Comparison of ENCODE assay signal across 10 cellular contexts in genomic region chr17:73064084-73064938, GRCh38. TPM values are rescaled to one million over a fixed set of nuclear protein-coding genes. Genes with fewer than 3 reads are reported as not detected.
A peak's percentile ranks its signal among the peaks of the same experiment; 100 is the strongest.
DNase-seq lines count a peak whose midpoint lies in the region; ATAC-seq and TF ChIP-seq lines count a peak whose summit lies in the region.
"Had no signal": no experiment of that assay in that cellular context is flagged by ENCODE, and none has a peak within 500 bp of the region (broad histone marks: within the 10 kb centered on the region; RNA-seq: fewer than 3 reads in every experiment).

No MANE protein-coding gene starts in this region.

- H3K9me3 ChIP-seq in heart left ventricle, result peaks cover 0 to 6% (median 0%) of the 10 kb centered on the region in 12 donors
- no peaks in the 10 kb centered on the region for H3K9me3 ChIP-seq in aorta (ENCODE audit: control insufficient read depth, low read length)
- H3K9me3 ChIP-seq in transverse colon, result no peaks in the 10 kb centered on the region
- no peaks in the 10 kb centered on the region for H3K9me3 ChIP-seq in effector memory CD4-positive, alpha-beta T cell (ENCODE audit: control insufficient read depth, low read length)

- TF ChIP-seq POLR2A in heart left ventricle (IDR thresholded peaks at IDR 0.05) (no peak), transverse colon (IDR thresholded peaks at IDR 0.05) (no peak)

- H3K4me3 ChIP-seq in heart left ventricle (no peak overlapping the region), aorta (ENCODE audit: low read length in 2 of 2) (no peak overlapping the region), transverse colon (no peak overlapping the region)
- H3K4me3 ChIP-seq in effector memory CD4-positive, alpha-beta T cell (ENCODE audit: insufficient read depth, low read depth, low read length, poor library complexity, severe bottlenecking), result no peak overlapping the region

- H3K4me1 ChIP-seq in heart left ventricle, result peaks cover 0 to 37% (median 7%) of the 10 kb centered on the region in 12 donors
- no peaks in the 10 kb centered on the region for H3K4me1 ChIP-seq in aorta (ENCODE audit: control insufficient read depth in 1 of 2, insufficient read depth in 2 of 2, low read length in 2 of 2)
- peaks cover 0 to 12% (median 0%) of the 10 kb centered on the region in 4 donors for H3K4me1 ChIP-seq in transverse colon
- H3K4me1 ChIP-seq in effector memory CD4-positive, alpha-beta T cell (ENCODE audit: control insufficient read depth, insufficient read depth, low read length, poor library complexity, severe bottlenecking), result no peaks in the 10 kb centered on the region

- peak overlapping the region in 10 of 12 donors; percentile 2 to 67 (median 38) for H3K27ac ChIP-seq in heart left ventricle
- peak overlapping the region; percentile 56 for H3K27ac ChIP-seq in layer of hippocampus (ENCODE audit: low read depth, low read length)
- peak overlapping the region in 1 of 2 donors; percentile 64 for H3K27ac ChIP-seq in aorta (ENCODE audit: low read depth in 1 of 2, low read length in 2 of 2)
- no peak overlapping the region for H3K27ac ChIP-seq in transverse colon
- H3K27ac ChIP-seq in effector memory CD4-positive, alpha-beta T cell (ENCODE audit: insufficient read depth, low read length, poor library complexity, severe bottlenecking), result no peak overlapping the region

- DNase-seq in heart left ventricle (peak in 2 of 5 donors; percentile 12 to 38), left cardiac atrium (no peak), UCSD-AML1 (lab: John Stamatoyannopoulos, UW; ENCODE audit: unreplicated experiment) (peak; percentile 20), aorta (peak in 1 of 2 donors; percentile 59), amniotic stem cell (lab: John Stamatoyannopoulos, UW) (no peak), transverse colon (no peak)
- no peak for DNase-seq in effector memory CD4-positive, alpha-beta T cell
- DNase-seq: activated CD8-positive, alpha-beta memory T cell treated with anti-CD3 and anti-CD28 coated beads, Interleukin-2, amount 50 U/mL, for 48 hours; NCI-H187 had no signal

- intact Hi-C loops in heart left ventricle (cut with DNase I) (no loop called here), left cardiac atrium (cut with DNase I) (no loop called here), aorta (cut with DNase I) (no loop called here), transverse colon (cut with DNase I; ENCODE audit: low total_unique reads) (no loop called here)

- H3K36me3 ChIP-seq in heart left ventricle (peaks cover 0 to 4% (median 0%) of the 10 kb centered on the region in 9 donors), aorta (ENCODE audit: control insufficient read depth in 1 of 2, insufficient read depth in 2 of 2, low read length in 1 of 2) (no peaks in the 10 kb centered on the region), transverse colon (no peaks in the 10 kb centered on the region)
- no peaks in the 10 kb centered on the region for H3K36me3 ChIP-seq in effector memory CD4-positive, alpha-beta T cell (ENCODE audit: control insufficient read depth, insufficient read depth, low read length)

- TF ChIP-seq CTCF in heart left ventricle (IDR thresholded peaks at IDR 0.05) (no peak), transverse colon (IDR thresholded peaks at IDR 0.05) (no peak)

- 67 to 77% (median 71%) methylated on average over 6 of the region's 6 CpGs for WGBS in heart left ventricle, 4 donors
- 18 to 27% methylated on average over 6 of the region's 6 CpGs for WGBS in aorta, 2 donors
- 79 to 80% methylated on average over 6 of the region's 6 CpGs for WGBS in transverse colon (ENCODE audit: low coverage in 1 of 2), 2 donors

- no peaks in the 10 kb centered on the region for H3K27me3 ChIP-seq in heart left ventricle
- H3K27me3 ChIP-seq in layer of hippocampus (ENCODE audit: control insufficient read depth, insufficient read depth, low read length), result no peaks in the 10 kb centered on the region
- H3K27me3 ChIP-seq in aorta (ENCODE audit: control insufficient read depth in 1 of 2, insufficient read depth in 2 of 2, low read length in 1 of 2), result no peaks in the 10 kb centered on the region
- H3K27me3 ChIP-seq in transverse colon, result no peaks in the 10 kb centered on the region
- no peaks in the 10 kb centered on the region for H3K27me3 ChIP-seq in effector memory CD4-positive, alpha-beta T cell (replicated peaks; ENCODE audit: control insufficient read depth, insufficient read depth, low read length, poor library complexity, severe bottlenecking)

- TF ChIP-seq EP300 in transverse colon (IDR thresholded peaks at IDR 0.05; ENCODE audit: low read depth), result no peak

- peak in 2 of 4 donors; percentile 33 to 45 for ATAC-seq in heart left ventricle
- no peak for ATAC-seq in left cardiac atrium
- peak; percentile 49 for ATAC-seq in aorta (ENCODE audit: low FRiP score)

- in situ Hi-C loops in transverse colon (cut with MboI; ENCODE audit: low pct_ligation_motif_present in 1 of 4, low pct_unique_long_range_greater_than_20kb in 1 of 4, low sequenced_read_pairs in 3 of 4), result no loop called here

RNA-seq across cellular contexts. Expression of gene SLC39A11, which starts 28.2 kb away (rescaled TPM):
- total RNA-seq in heart left ventricle, result 10 to 100 TPM in 3 of 9 donors, 1 to 10 TPM in 6; 5.6 to 23.3 (median 8.6) TPM
- polyA plus RNA-seq in heart left ventricle, result 1 to 10 TPM; 2.5 to 6.7 TPM
- total RNA-seq in left cardiac atrium, result 10 to 100 TPM; 11.3 to 11.7 TPM
- total RNA-seq in aorta, result 10 to 100 TPM; 22.7 to 31.8 TPM
- polyA plus RNA-seq in aorta, result 10 to 100 TPM in 1 of 2 donors, 1 to 10 TPM in 1; 9.3 to 12.3 TPM
- 10 to 100 TPM; 20.7 to 49.7 (median 33.3) TPM for total RNA-seq in transverse colon

Comparison
In these comparisons a context has a peak if more than half of its experiments do, and no peak if none do; other contexts are left out.
1. H3K27ac ChIP-seq: peak in heart left ventricle (10 of 12) and layer of hippocampus (single experiment); none in transverse colon (0 of 4) and effector memory CD4-positive, alpha-beta T cell (single experiment).